In genomic region chr6:32553037-32553742, GRCh38 we compare ENCODE assay signal across 25 cellular contexts. TPM values are rescaled to one million over a fixed set of nuclear protein-coding genes. Genes with fewer than 3 reads are reported as not detected.
A peak's percentile ranks its signal among the peaks of the same experiment; 100 is the strongest.
DNase-seq lines count a peak whose midpoint lies in the region; ATAC-seq, FAIRE-seq and TF ChIP-seq lines count a peak whose summit lies in the region.
"Had no signal": no experiment of that assay in that cellular context is flagged by ENCODE, and none has a peak within 500 bp of the region (broad histone marks: within the 10 kb centered on the region; RNA-seq: fewer than 3 reads in every experiment).

No MANE protein-coding gene starts in this region.

- no peak overlapping the region for H4K8ac ChIP-seq in mesendoderm (ENCODE audit: low read depth, low read length)

- TF ChIP-seq RAD21 in GM12878 (IDR thresholded peaks at IDR 0.05; ENCODE audit: insufficient read depth, low read depth, low read length) = no peak

- no peak overlapping the region for H2BK120ac ChIP-seq in mesendoderm (ENCODE audit: low read depth, low read length)

- H3K9ac ChIP-seq in GM12878 (ENCODE audit: control insufficient read depth, insufficient read depth, low read length) (no peak overlapping the region), mesendoderm (ENCODE audit: low read length) (no peak overlapping the region)
- H3K9ac ChIP-seq: SK-N-SH had no signal

- H3K79me2 ChIP-seq in GM12878 (ENCODE audit: control insufficient read depth, insufficient read depth, low read length) (peaks cover 1% of the 10 kb centered on the region; the same call in 1 of the 2 replicates), mesendoderm (ENCODE audit: control insufficient read depth, insufficient read depth, low read length) (no peaks in the 10 kb centered on the region)

- H3K79me1 ChIP-seq in mesendoderm (ENCODE audit: low read length) = no peaks in the 10 kb centered on the region

- no peaks in the 10 kb centered on the region for H3K27me3 Mint-ChIP-seq in stimulated activated naive B cell treated with anti-CD40 and anti-IgM and Interleukin-4, amounts not matched to agents 10 μg/mL and 1 μg/mL and 100 μg/mL, for 72 hours

- H2BK15ac ChIP-seq in mesendoderm (replicated peaks; ENCODE audit: low read depth) = no peak overlapping the region

- DNase-seq in DMS53 (lab: John Stamatoyannopoulos, UW) (peak; percentile 47), GM12878 (ENCODE audit: low read depth, low spot score) (no peak), mesendoderm (peak; percentile 9), iPS-NIHi11 (ENCODE audit: low spot score) (no peak), pancreas (no peak)
- DNase-seq in stimulated activated naive B cell treated with anti-CD40 and anti-IgM and Interleukin-4, amounts not matched to agents 10 μg/mL and 1 μg/mL and 100 μg/mL, for 72 hours = no peak
- DNase-seq: 8988T; ACHN; CD4-positive, CD25-positive, alpha-beta regulatory T cell; EL; GDM1; HCEC 1CT; KG1; MG63; NCI-H1694; NCI-H2029 treated with DMSO at 0.1 percent for 48 hours; NCI-H446 treated with DMSO at 0.1 percent for 48 hours; NCI-H526; Peyer's patch; SK-N-SH had no signal

- H3K9me3 ChIP-seq in GM12878 (replicated peaks; ENCODE audit: control insufficient read depth, insufficient read depth, low read length) (no peaks in the 10 kb centered on the region), pancreas (no peaks in the 10 kb centered on the region)
- H3K9me3 ChIP-seq: MG63, Peyer's patch, SK-N-SH had no signal

- H3K4me1 ChIP-seq in GM12878 (ENCODE audit: control insufficient read depth, insufficient read depth, low read length) (no peaks in the 10 kb centered on the region; the same call in 1 of the 2 replicates), mesendoderm (ENCODE audit: control insufficient read depth, low read depth, low read length) (no peaks in the 10 kb centered on the region), pancreas (no peaks in the 10 kb centered on the region)
- H3K4me1 ChIP-seq: Peyer's patch had no signal

- no peak overlapping the region for H4K5ac ChIP-seq in mesendoderm (ENCODE audit: low read length)

- CTCF ChIA-PET in GM12878 (lab: Yijun Ruan, JAX) = interaction anchor here (0.6 kb wide), 1 partner anchor 28 kb away, joined by 3 read pairs; no protein-coding TSS in a partner anchor

- ATAC-seq in GM12878 (no peak), GM18858 (IDR thresholded peaks at IDR 0.05; ENCODE audit: unreplicated experiment) (no peak), pancreas (no peak)
- ATAC-seq in stimulated activated naive B cell treated with anti-CD40 and anti-IgM and Interleukin-4, amounts not matched to agents 10 μg/mL and 1 μg/mL and 100 μg/mL, for 72 hours (replicated peaks) = no peak

- 21% methylated on average over 4 of the region's 5 CpGs for WGBS in GM12878 (ENCODE audit: insufficient coverage, insufficient replicate concordance, low lambda C conversion rate, missing lambda C conversion rate)
- WGBS in mesendoderm (ENCODE audit: extremely low coverage, insufficient coverage, low lambda C conversion rate) = no CpG with 5 or more reads among the region's 5 CpGs
- 31 to 37% methylated on average over 4 of the region's 5 CpGs for WGBS in pancreas, 2 donors

- H2BK5ac ChIP-seq in mesendoderm (ENCODE audit: low read length) = no peak overlapping the region

- H2AFZ ChIP-seq in GM12878 (ENCODE audit: control insufficient read depth, low read depth, low read length) = no peak overlapping the region

- intact Hi-C loops in GM12878 (cut with micrococcal nuclease; ENCODE audit: unreplicated experiment) (no loop called here), pancreas (cut with DNase I) (no loop called here)

- no peak for TF ChIP-seq POLR2A in GM12878 (IDR thresholded peaks at IDR 0.05; ENCODE audit: low read depth, low read length)

- H4K20me1 ChIP-seq in GM12878 (ENCODE audit: control insufficient read depth, insufficient read depth) = no peaks in the 10 kb centered on the region

- no peak overlapping the region for H3K23ac ChIP-seq in mesendoderm (ENCODE audit: low read length)

- H3K27ac Mint-ChIP-seq in stimulated activated naive B cell treated with anti-CD40 and anti-IgM and Interleukin-4, amounts not matched to agents 10 μg/mL and 1 μg/mL and 100 μg/mL, for 72 hours = peak overlapping the region; percentile 9

- H3K36me3 Mint-ChIP-seq in stimulated activated naive B cell treated with anti-CD40 and anti-IgM and Interleukin-4, amounts not matched to agents 10 μg/mL and 1 μg/mL and 100 μg/mL, for 72 hours = peaks cover 15 to 25% of the 10 kb centered on the region in 2 donors
- H3K36me3 Mint-ChIP-seq: CD4-positive, CD25-positive, alpha-beta regulatory T cell had no signal

- TF ChIP-seq EP300 in GM12878 (IDR thresholded peaks at IDR 0.05; ENCODE audit: borderline replicate concordance in 1 of 2, control insufficient read depth in 1 of 2, low read depth in 2 of 2, low read length in 2 of 2) = no peak

- H3K4me3 ChIP-seq in GM12878 (no peak overlapping the region), mesendoderm (ENCODE audit: low read length) (no peak overlapping the region), pancreas (no peak overlapping the region)
- H3K4me3 ChIP-seq: MG63, Peyer's patch had no signal

- H3K56ac ChIP-seq in mesendoderm (ENCODE audit: low read length) = no peak overlapping the region

- no peak overlapping the region for H3K4me3 Mint-ChIP-seq in stimulated activated naive B cell treated with anti-CD40 and anti-IgM and Interleukin-4, amounts not matched to agents 10 μg/mL and 1 μg/mL and 100 μg/mL, for 72 hours
- H3K4me3 Mint-ChIP-seq: CD4-positive, CD25-positive, alpha-beta regulatory T cell had no signal

- FAIRE-seq in GM12878 (lab: Jason Lieb, UNC) (peak; percentile 38), pancreas (lab: Jason Lieb, UNC) (no peak)
- FAIRE-seq: GM12891, H1, HTR-8/SVneo had no signal

- H2AK5ac ChIP-seq in mesendoderm (ENCODE audit: low read length) = no peak overlapping the region

- TF ChIP-seq CTCF in GM12878 (IDR thresholded peaks at IDR 0.05 in 2 of 3, conservative IDR thresholded peaks at IDR 0.05 in 1 of 3; ENCODE audit: control insufficient read depth in 2 of 3, extremely low read depth in 1 of 3, insufficient read depth in 1 of 3, low read depth in 3 of 3, low read length in 3 of 3) = no peak
- no peak for TF ChIP-seq CTCF in pancreas (IDR thresholded peaks at IDR 0.05)

- RAD21 ChIA-PET in GM12878 (lab: Charles Lee; ENCODE audit: unreplicated experiment) = interaction anchor here (1.0 kb wide), 1 partner anchor 26 kb away, joined by 3 read pairs; no protein-coding TSS in a partner anchor

- SMC1A ChIA-PET in GM12878 (lab: Charles Lee; ENCODE audit: uncharacterized antibody, unreplicated experiment) = interaction anchor here (1.2 kb wide), 1 partner anchor 9 kb away, joined by 5 read pairs; no protein-coding TSS in a partner anchor

- POLR2A ChIA-PET in GM12878 (lab: Charles Lee) = no interaction called here

- H3K4ac ChIP-seq in mesendoderm (ENCODE audit: low read depth, low read length) = no peak overlapping the region

- BruUV-seq in GM12878 (replicated peaks; lab: Mats Ljungman, UMichigan) = no TSS peak

- in situ Hi-C loops in GM12878 (cut with MboI) = no loop called here

- no peaks in the 10 kb centered on the region for H3K9me3 Mint-ChIP-seq in stimulated activated naive B cell treated with anti-CD40 and anti-IgM and Interleukin-4, amounts not matched to agents 10 μg/mL and 1 μg/mL and 100 μg/mL, for 72 hours

- H3K4me1 Mint-ChIP-seq in stimulated activated naive B cell treated with anti-CD40 and anti-IgM and Interleukin-4, amounts not matched to agents 10 μg/mL and 1 μg/mL and 100 μg/mL, for 72 hours = peaks cover 8 to 19% of the 10 kb centered on the region in 2 donors

- no peak overlapping the region for H3K27ac ChIP-seq in GM12878 (ENCODE audit: control insufficient read depth, insufficient read depth)
- H3K27ac ChIP-seq in mesendoderm (ENCODE audit: low read depth, low read length) = no peak overlapping the region
- H3K27ac ChIP-seq in pancreas = no peak overlapping the region
- H3K27ac ChIP-seq: Peyer's patch had no signal

- no peak overlapping the region for H3K18ac ChIP-seq in mesendoderm (ENCODE audit: low read length)

- H3K27me3 ChIP-seq in GM12878 (replicated peaks in 1 of 2; ENCODE audit: control insufficient read depth in 2 of 2, insufficient read depth in 2 of 2, low read length in 1 of 2) (no peaks in the 10 kb centered on the region), mesendoderm (ENCODE audit: insufficient read depth, low read length, poor library complexity) (no peaks in the 10 kb centered on the region), pancreas (no peaks in the 10 kb centered on the region)
- H3K27me3 ChIP-seq: MG63, Peyer's patch had no signal

- H3K4me2 ChIP-seq in GM12878 (ENCODE audit: control insufficient read depth, insufficient read depth) = no peak overlapping the region
- H3K4me2 ChIP-seq in mesendoderm (ENCODE audit: low read length) = no peak overlapping the region
- H3K4me2 ChIP-seq: SK-N-SH had no signal

- peaks cover 0 to 1% of the 10 kb centered on the region in 2 experiments; a peak in 2 of 4 replicates for H3K36me3 ChIP-seq in GM12878 (ENCODE audit: control insufficient read depth in 2 of 2, insufficient read depth in 2 of 2, low read length in 1 of 2)
- no peaks in the 10 kb centered on the region for H3K36me3 ChIP-seq in mesendoderm (ENCODE audit: control insufficient read depth, insufficient read depth, low read length)
- no peaks in the 10 kb centered on the region for H3K36me3 ChIP-seq in pancreas
- H3K36me3 ChIP-seq: MG63, Peyer's patch had no signal

RNA-seq across cellular contexts. Expression of gene HLA-DRB5, which starts 23.1 kb away (rescaled TPM):
- total RNA-seq in GM12878 (2013; cell fraction: nucleolus; rRNA removed) = 18.5 and 25.2 TPM in 2 replicates
- total RNA-seq in GM12878 (2014; rRNA removed) (59.4 and 60.7 TPM in 2 replicates), GM12878 (2014; rRNA removed; fragmentation: Illumina TruSeq; extraction: Trizol) (52.2 and 57.1 TPM in 2 replicates), GM12878 (2021) (84.0 and 88.3 TPM in 2 replicates), pancreas (10 to 100 TPM in 2 of 6 donors, 1 to 10 TPM in 3, under 1 TPM in 1; 0.38 to 42.9 (median 8.2) TPM)
- polyA plus RNA-seq in GM12878 (2011; ENCODE audit: low read depth) = 20.6 TPM
- polyA plus RNA-seq in GM12878 (2011; rRNA removed) (69.3 and 108 TPM in 2 replicates), GM12878 (2014; fragmentation: Illumina TruSeq; extraction: Trizol) (38.0 and 39.2 TPM in 2 replicates), GM12878 (2014; fragmentation: Nextera tagmentation; extraction: Ambion mirVana) (10 to 100 TPM; 38.5 to 40.6 TPM), GM12878 (2014; rRNA removed) (66.3 and 81.7 TPM in 2 replicates), GM12878 (2016; fragmentation: Nextera tagmentation; extraction: Ambion mirVana) (10 to 100 TPM; 84.0 to 91.8 TPM), pancreas (not detected)
- polyA plus RNA-seq in GM12878 (2011; cell fraction: cytosol; rRNA removed) = 136 and 171 TPM in 2 replicates
- 59.7 and 86.8 TPM in 2 replicates for polyA plus RNA-seq in GM12878 (2011; cell fraction: nucleus; rRNA removed)
- polyA plus RNA-seq in GM12878 (2012) = 63.7 and 78.6 TPM in 2 replicates
- 48.9 and 79.2 TPM in 2 replicates for polyA minus RNA-seq in GM12878 (2011; rRNA and poly(A)+ RNA removed)
- polyA minus RNA-seq in GM12878 (2011; cell fraction: cytosol; rRNA and poly(A)+ RNA removed) = 27.8 and 29.1 TPM in 2 replicates
- 9.3 and 10.3 TPM in 2 replicates for polyA minus RNA-seq in GM12878 (2011; cell fraction: nucleus; rRNA and poly(A)+ RNA removed)
- 0.07 TPM for polyA plus RNA-seq in mesendoderm (2013, experiment 1 of 2)
- polyA plus RNA-seq in mesendoderm (2013, experiment 2 of 2) = 0.14 TPM
- polyA plus RNA-seq: BJ, SK-N-SH had no signal

RNA-seq across cellular contexts. Expression of gene HLA-DRB1, which starts 36.5 kb away (rescaled TPM):
- 285 and 299 TPM in 2 replicates for total RNA-seq in GM12878 (2013; cell fraction: nucleolus; rRNA removed)
- total RNA-seq in GM12878 (2014; rRNA removed) (585 and 596 TPM in 2 replicates), GM12878 (2014; rRNA removed; fragmentation: Illumina TruSeq; extraction: Trizol) (543 and 546 TPM in 2 replicates), GM12878 (2021) (718 and 768 TPM in 2 replicates), pancreas (100 to 1,000 TPM in 1 of 6 donors, 10 to 100 TPM in 4, 1 to 10 TPM in 1; 9.3 to 165 (median 23.5) TPM)
- 440 TPM for polyA plus RNA-seq in GM12878 (2011; ENCODE audit: low read depth)
- polyA plus RNA-seq in GM12878 (2011; rRNA removed) (684 and 1,082 TPM in 2 replicates), GM12878 (2014; fragmentation: Illumina TruSeq; extraction: Trizol) (462 and 549 TPM in 2 replicates), GM12878 (2014; fragmentation: Nextera tagmentation; extraction: Ambion mirVana) (100 to 1,000 TPM; 312 to 364 TPM), GM12878 (2014; rRNA removed) (623 and 640 TPM in 2 replicates), GM12878 (2016; fragmentation: Nextera tagmentation; extraction: Ambion mirVana) (100 to 1,000 TPM; 839 to 871 TPM), pancreas (10 to 100 TPM in 1 of 2 donors, 1 to 10 TPM in 1; 9.8 to 20.2 TPM)
- polyA plus RNA-seq in GM12878 (2011; cell fraction: cytosol; rRNA removed) = 1,851 and 2,227 TPM in 2 replicates
- 730 and 992 TPM in 2 replicates for polyA plus RNA-seq in GM12878 (2011; cell fraction: nucleus; rRNA removed)
- polyA plus RNA-seq in GM12878 (2012) = 697 and 802 TPM in 2 replicates
- polyA minus RNA-seq in GM12878 (2011; rRNA and poly(A)+ RNA removed) = 527 and 1,029 TPM in 2 replicates
- polyA minus RNA-seq in GM12878 (2011; cell fraction: cytosol; rRNA and poly(A)+ RNA removed) = 229 and 257 TPM in 2 replicates
- polyA minus RNA-seq in GM12878 (2011; cell fraction: nucleus; rRNA and poly(A)+ RNA removed) = 78.9 and 81.7 TPM in 2 replicates
- 2.2 TPM for polyA plus RNA-seq in mesendoderm (2013, experiment 1 of 2)
- 2.2 TPM for polyA plus RNA-seq in mesendoderm (2013, experiment 2 of 2)
- polyA plus RNA-seq: BJ, SK-N-SH had no signal

Comparison
In these comparisons a context has a peak if more than half of its experiments do, and no peak if none do; other contexts are left out.
1. DNase-seq: peak in DMS53 (single experiment) and mesendoderm (single experiment); none in GM12878 (single experiment), stimulated activated naive B cell treated with anti-CD40 and anti-IgM and Interleukin-4, amounts not matched to agents 10 μg/mL and 1 μg/mL and 100 μg/mL, for 72 hours (single experiment), iPS-NIHi11 (single experiment) and pancreas (0 of 6).